Comparison of ENCODE assay signal across 23 cellular contexts in genomic region chr2:9256147-9256546, GRCh38. TPM values are rescaled to one million over a fixed set of nuclear protein-coding genes. Genes with fewer than 3 reads are reported as not detected.
DNase-seq lines count a peak whose midpoint lies in the region; ATAC-seq and TF ChIP-seq lines count a peak whose summit lies in the region.
"Had no signal": no experiment of that assay in that cellular context is flagged by ENCODE, and none has a peak within 500 bp of the region (broad histone marks: within the 10 kb centered on the region; RNA-seq: fewer than 3 reads in every experiment).

No MANE protein-coding gene starts in this region.

- H3K4me3 Mint-ChIP-seq in GM23338: no peak overlapping the region
- H3K4me3 Mint-ChIP-seq: activated CD4-positive, alpha-beta T cell treated with anti-CD3 and anti-CD28 coated beads, Interleukin-2, amount 10 ng/mL, durations not matched to agents 7 days and 5 days; activated naive CD4-positive, alpha-beta T cell treated with anti-CD3 and anti-CD28 coated beads, Interleukin-2, amount 10 ng/mL, durations not matched to agents 7 days and 5 days; CD8-positive, alpha-beta T cell; dendritic cell treated with granulocyte-macrophage colony-stimulating factor and Interleukin-4, amounts not matched to agents 40 ng/mL and 50 ng/mL, for 4 days; natural killer cell; stimulated activated memory B cell treated with anti-CD40 and anti-IgM and Interleukin-4, amounts not matched to agents 10 μg/mL and 1 μg/mL and 100 μg/mL, for 72 hours had no signal

- peak overlapping the region; percentile 75; the same call in 1 of the 2 replicates for H3K27ac ChIP-seq in GM23338 (ENCODE audit: low read depth)
- H3K27ac ChIP-seq in RWPE2 (ENCODE audit: poor library complexity, severe bottlenecking): peak overlapping the region; percentile 16
- H3K27ac ChIP-seq in fibroblast of lung (ENCODE audit: insufficient read depth, low read length): no peak overlapping the region
- H3K27ac ChIP-seq in uterus: peak overlapping the region; percentile 62 to 93
- no peak overlapping the region for H3K27ac ChIP-seq in lower lobe of right lung
- H3K27ac ChIP-seq: pancreas, suprapubic skin had no signal

- ATAC-seq in GM23338 (no peak), RWPE2 (ENCODE audit: low read depth) (no peak), lower lobe of right lung (no peak)
- ATAC-seq: CD8-positive, alpha-beta T cell; natural killer cell; pancreas; stimulated activated memory B cell treated with anti-CD40 and anti-IgM and Interleukin-4, amounts not matched to agents 10 μg/mL and 1 μg/mL and 100 μg/mL, for 72 hours had no signal

- H3K4me2 ChIP-seq in GM23338 (peak overlapping the region; percentile 32; the same call in 1 of the 2 replicates), fibroblast of lung (ENCODE audit: extremely low read depth, insufficient read depth, low read length) (peak overlapping the region; percentile 73)

- no peak for DNase-seq in GM23338 (ENCODE audit: low spot score)
- no peak for DNase-seq in RWPE2 (ENCODE audit: low spot score)
- no peak for DNase-seq in fibroblast of lung (ENCODE audit: low read depth in 2 of 2)
- DNase-seq in uterus: no peak
- no peak for DNase-seq in NCI-H1092 treated with DMSO at 0.1 percent for 48 hours (lab: John Stamatoyannopoulos, UW)
- DNase-seq in lower lobe of right lung: no peak
- DNase-seq in NCI-H187 (lab: John Stamatoyannopoulos, UW): no peak
- DNase-seq: activated CD4-positive, alpha-beta T cell treated with anti-CD3 and anti-CD28 coated beads, Interleukin-2, amount 10 ng/mL, durations not matched to agents 7 days and 5 days; activated naive CD4-positive, alpha-beta T cell treated with anti-CD3 and anti-CD28 coated beads, Interleukin-2, amount 10 ng/mL, durations not matched to agents 7 days and 5 days; CD8-positive, alpha-beta T cell; left lung; natural killer cell; NCI-H1417 treated with DMSO at 0.1 percent for 48 hours; NCI-H2227 treated with DMSO at 0.1 percent for 48 hours; NCI-H774; pancreas; stimulated activated CD4-positive, alpha-beta T cell treated with anti-CD3 and anti-CD28 coated beads, Interleukin-4, amount 100 ng/mL, for 1 hour; T-helper 9 cell had no signal

- H4K20me1 ChIP-seq in GM23338 (replicated peaks; ENCODE audit: insufficient read depth) (peaks cover 28% of the 10 kb centered on the region), fibroblast of lung (ENCODE audit: control insufficient read depth, extremely low read depth, insufficient read depth, low read length) (no peaks in the 10 kb centered on the region)

- no peak for TF ChIP-seq POLR2A in uterus (IDR thresholded peaks at IDR 0.05)

- peaks cover 72% of the 10 kb centered on the region for H3K79me2 ChIP-seq in GM23338 (replicated peaks; ENCODE audit: insufficient read depth)
- H3K79me2 ChIP-seq in fibroblast of lung (ENCODE audit: control insufficient read depth, insufficient read depth, low read length): peaks cover 64% of the 10 kb centered on the region

- H3K27me3 ChIP-seq in GM23338 (ENCODE audit: insufficient read depth): no peaks in the 10 kb centered on the region
- H3K27me3 ChIP-seq in RWPE2 (ENCODE audit: insufficient read depth, poor library complexity, severe bottlenecking): no peaks in the 10 kb centered on the region
- H3K27me3 ChIP-seq in fibroblast of lung (ENCODE audit: control insufficient read depth, insufficient read depth, low read length): no peaks in the 10 kb centered on the region
- H3K27me3 ChIP-seq in uterus: no peaks in the 10 kb centered on the region
- H3K27me3 ChIP-seq in lower lobe of right lung (ENCODE audit: low read depth): no peaks in the 10 kb centered on the region
- H3K27me3 ChIP-seq: heart left ventricle, left lung, pancreas, right atrium auricular region, suprapubic skin had no signal

- H3K27me3 Mint-ChIP-seq in GM23338 (ENCODE audit: insufficient read depth, low read depth, poor library complexity): peaks cover 12% of the 10 kb centered on the region

- H3K4me3 ChIP-seq in GM23338 (no peak overlapping the region), RWPE2 (ENCODE audit: severe bottlenecking) (no peak overlapping the region), fibroblast of lung (replicated peaks in 1 of 4; ENCODE audit: control extremely low read depth in 1 of 4, insufficient read depth in 1 of 4, low read depth in 3 of 4, low read length in 4 of 4) (no peak overlapping the region), uterus (no peak overlapping the region), lower lobe of right lung (no peak overlapping the region)
- H3K4me3 ChIP-seq: left lung, pancreas, right atrium auricular region, suprapubic skin had no signal

- H3K4me1 Mint-ChIP-seq in GM23338: peaks cover 60% of the 10 kb centered on the region
- H3K4me1 Mint-ChIP-seq: activated CD4-positive, alpha-beta T cell treated with anti-CD3 and anti-CD28 coated beads, Interleukin-2, amount 10 ng/mL, durations not matched to agents 7 days and 5 days; activated naive CD4-positive, alpha-beta T cell treated with anti-CD3 and anti-CD28 coated beads, Interleukin-2, amount 10 ng/mL, durations not matched to agents 7 days and 5 days; stimulated activated memory B cell treated with anti-CD40 and anti-IgM and Interleukin-4, amounts not matched to agents 10 μg/mL and 1 μg/mL and 100 μg/mL, for 72 hours had no signal

- H3K36me3 Mint-ChIP-seq in GM23338 (ENCODE audit: low read depth): no peaks in the 10 kb centered on the region
- H3K36me3 Mint-ChIP-seq: activated naive CD4-positive, alpha-beta T cell treated with anti-CD3 and anti-CD28 coated beads, Interleukin-2, amount 10 ng/mL, durations not matched to agents 7 days and 5 days; CD8-positive, alpha-beta T cell; natural killer cell; stimulated activated memory B cell treated with anti-CD40 and anti-IgM and Interleukin-4, amounts not matched to agents 10 μg/mL and 1 μg/mL and 100 μg/mL, for 72 hours had no signal

- H3K4me1 ChIP-seq in GM23338 (ENCODE audit: insufficient read depth) (peaks cover 31% of the 10 kb centered on the region), RWPE2 (ENCODE audit: insufficient read depth, poor library complexity, severe bottlenecking) (peaks cover 43% of the 10 kb centered on the region), fibroblast of lung (ENCODE audit: control insufficient read depth, extremely low read depth, insufficient read depth, low read length) (peaks cover 31% of the 10 kb centered on the region), uterus (peaks cover 10 to 28% of the 10 kb centered on the region in 2 donors), lower lobe of right lung (peaks cover 60% of the 10 kb centered on the region)

- H2AFZ ChIP-seq in GM23338 (no peak overlapping the region), fibroblast of lung (ENCODE audit: low read length) (no peak overlapping the region)

- no peaks in the 10 kb centered on the region for H3K9me3 ChIP-seq in RWPE2 (ENCODE audit: severe bottlenecking)
- H3K9me3 ChIP-seq in fibroblast of lung (ENCODE audit: control insufficient read depth, insufficient read depth, low read depth, low read length): no peaks in the 10 kb centered on the region
- H3K9me3 ChIP-seq in uterus: no peaks in the 10 kb centered on the region
- H3K9me3 ChIP-seq in lower lobe of right lung: no peaks in the 10 kb centered on the region
- H3K9me3 ChIP-seq: heart left ventricle, left lung, pancreas, right atrium auricular region, suprapubic skin had no signal

- H3K9me3 Mint-ChIP-seq in GM23338: no peaks in the 10 kb centered on the region
- H3K9me3 Mint-ChIP-seq: activated CD4-positive, alpha-beta T cell treated with anti-CD3 and anti-CD28 coated beads, Interleukin-2, amount 10 ng/mL, durations not matched to agents 7 days and 5 days; activated naive CD4-positive, alpha-beta T cell treated with anti-CD3 and anti-CD28 coated beads, Interleukin-2, amount 10 ng/mL, durations not matched to agents 7 days and 5 days; CD8-positive, alpha-beta T cell; dendritic cell treated with granulocyte-macrophage colony-stimulating factor and Interleukin-4, amounts not matched to agents 40 ng/mL and 50 ng/mL, for 4 days; natural killer cell; stimulated activated memory B cell treated with anti-CD40 and anti-IgM and Interleukin-4, amounts not matched to agents 10 μg/mL and 1 μg/mL and 100 μg/mL, for 72 hours had no signal

- no peaks in the 10 kb centered on the region for H3K9me2 ChIP-seq in GM23338 (ENCODE audit: insufficient read depth)

- no peak overlapping the region for H3K27ac Mint-ChIP-seq in GM23338
- H3K27ac Mint-ChIP-seq: activated CD4-positive, alpha-beta T cell treated with anti-CD3 and anti-CD28 coated beads, Interleukin-2, amount 10 ng/mL, durations not matched to agents 7 days and 5 days; activated naive CD4-positive, alpha-beta T cell treated with anti-CD3 and anti-CD28 coated beads, Interleukin-2, amount 10 ng/mL, durations not matched to agents 7 days and 5 days; dendritic cell treated with granulocyte-macrophage colony-stimulating factor and Interleukin-4, amounts not matched to agents 40 ng/mL and 50 ng/mL, for 4 days; natural killer cell; stimulated activated memory B cell treated with anti-CD40 and anti-IgM and Interleukin-4, amounts not matched to agents 10 μg/mL and 1 μg/mL and 100 μg/mL, for 72 hours had no signal

- no peaks in the 10 kb centered on the region for H3F3A ChIP-seq in GM23338 (replicated peaks; ENCODE audit: low read depth)

- H3K36me3 ChIP-seq in GM23338 (ENCODE audit: insufficient read depth): no peaks in the 10 kb centered on the region
- peaks cover 6% of the 10 kb centered on the region for H3K36me3 ChIP-seq in RWPE2 (ENCODE audit: low read depth)
- H3K36me3 ChIP-seq in fibroblast of lung (ENCODE audit: control insufficient read depth, insufficient read depth, low read length): no peaks in the 10 kb centered on the region
- no peaks in the 10 kb centered on the region for H3K36me3 ChIP-seq in uterus
- no peaks in the 10 kb centered on the region for H3K36me3 ChIP-seq in lower lobe of right lung
- H3K36me3 ChIP-seq: heart left ventricle, left lung, pancreas, right atrium auricular region, suprapubic skin had no signal

- TF ChIP-seq CTCF in GM23338 (conservative IDR thresholded peaks at IDR 0.05; ENCODE audit: low read depth in 2 of 2): no peak
- TF ChIP-seq CTCF in RWPE2 (IDR thresholded peaks at IDR 0.05; ENCODE audit: poor library complexity, severe bottlenecking): no peak
- no peak for TF ChIP-seq CTCF in fibroblast of lung (conservative IDR thresholded peaks at IDR 0.05 in 1 of 2, IDR thresholded peaks at IDR 0.05 in 1 of 2; ENCODE audit: low read depth in 1 of 2, low read length in 2 of 2)
- no peak for TF ChIP-seq CTCF in uterus (IDR thresholded peaks at IDR 0.05)
- no peak for TF ChIP-seq CTCF in lower lobe of right lung (IDR thresholded peaks at IDR 0.05)

- H3K9ac ChIP-seq in fibroblast of lung (ENCODE audit: insufficient read depth, low read length): no peak overlapping the region

- intact Hi-C loops in uterus (cut with DNase I; ENCODE audit: low total_unique reads) (no loop called here), lower lobe of right lung (cut with DNase I) (no loop called here)

RNA-seq across cellular contexts. Expression of gene ASAP2, which starts 49.5 kb away (rescaled TPM):
- total RNA-seq in GM23338 (2014; rRNA removed; shearing (Covaris generic)): 15.6 and 16.5 TPM in 2 replicates
- 2.6 and 3.2 TPM in 2 replicates for polyA plus RNA-seq in GM23338 (2016; fragmentation: Nextera tagmentation; extraction: Ambion mirVana)
- total RNA-seq in fibroblast of lung: 16.4 and 19.2 TPM in 2 replicates
- polyA plus RNA-seq in fibroblast of lung: 19.9 and 24.0 TPM in 2 replicates
- 10.2 and 11.4 TPM in 2 replicates for polyA plus RNA-seq in fibroblast of lung (2012)
- polyA minus RNA-seq in fibroblast of lung (ENCODE audit: low replicate concordance): 10.2 and 14.3 TPM in 2 replicates
- 10 to 100 TPM; 24.3 to 55.5 (median 31.3) TPM for total RNA-seq in uterus
- 24.3 TPM for total RNA-seq in lower lobe of right lung
- total RNA-seq: CD8-positive, alpha-beta T cell had no signal

Comparison
In these comparisons a context has a peak if more than half of its experiments do, and no peak if none do; other contexts are left out.
1. H3K27ac ChIP-seq: peak in GM23338 (single experiment), RWPE2 (single experiment) and uterus (2 of 2); none in fibroblast of lung (single experiment) and lower lobe of right lung (single experiment).